ENCODE assay signal across 1 cellular context in the genomic region with DNA sequence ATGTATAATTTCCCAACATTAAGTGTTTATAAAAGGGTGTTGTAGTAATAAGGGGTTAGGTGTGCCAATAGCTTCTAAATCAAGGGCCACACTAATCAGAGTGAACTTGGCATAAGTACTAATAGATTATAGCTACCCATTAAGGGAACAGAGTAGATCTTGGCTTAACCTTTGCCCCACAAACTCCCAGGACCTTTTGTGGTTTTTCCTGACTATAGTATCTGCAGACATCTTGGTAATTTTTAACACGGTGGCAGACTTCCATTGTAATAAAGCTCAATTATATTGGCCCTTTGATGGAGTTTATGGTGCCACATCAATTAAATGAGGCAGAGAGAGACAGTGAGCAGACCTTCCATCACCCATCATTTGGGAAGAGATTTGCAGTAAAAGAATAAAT.
TF ChIP-seq lines count a peak whose summit lies in the region.

No MANE protein-coding gene starts in this region.

TF ChIP-seq in HepG2, 621 proteins besides CTCF, POLR2A, EP300 and RAD21:
- no peak for TF ChIP-seq CEBPZ (IDR thresholded peaks at IDR 0.05; ENCODE audit: low read length)
- no peak for TF ChIP-seq YEATS4 (CRISPR knock-in tag; IDR thresholded peaks at IDR 0.05; ENCODE audit: borderline replicate concordance)
- TF ChIP-seq ARNTL (CRISPR knock-in tag; IDR thresholded peaks at IDR 0.05): no peak
- no peak for TF ChIP-seq ZNF777 (CRISPR knock-in tag; IDR thresholded peaks at IDR 0.05)
- TF ChIP-seq ZSCAN5A (CRISPR knock-in tag; IDR thresholded peaks at IDR 0.05; ENCODE audit: borderline replicate concordance): no peak
- no peak for TF ChIP-seq ZSCAN20 (CRISPR knock-in tag; IDR thresholded peaks at IDR 0.05; ENCODE audit: borderline replicate concordance)
- no peak for TF ChIP-seq FOXJ3 (CRISPR knock-in tag; IDR thresholded peaks at IDR 0.05; ENCODE audit: borderline replicate concordance)
- TF ChIP-seq ZNF547 (CRISPR knock-in tag; IDR thresholded peaks at IDR 0.05): no peak
- TF ChIP-seq KAT8 (CRISPR knock-in tag; IDR thresholded peaks at IDR 0.05): no peak
- no peak for TF ChIP-seq MEIS1 (CRISPR knock-in tag; IDR thresholded peaks at IDR 0.05; ENCODE audit: borderline replicate concordance)
- no peak for TF ChIP-seq SNAPC2 (CRISPR knock-in tag; IDR thresholded peaks at IDR 0.05)
- no peak for TF ChIP-seq CHD2 (IDR thresholded peaks at IDR 0.05; ENCODE audit: low read depth, low read length)
- no peak for TF ChIP-seq MAFF (IDR thresholded peaks at IDR 0.05; ENCODE audit: low read depth, low read length)
- no peak for TF ChIP-seq NFE2 (CRISPR knock-in tag; IDR thresholded peaks at IDR 0.05)
- TF ChIP-seq ZNF607 (CRISPR knock-in tag; IDR thresholded peaks at IDR 0.05; ENCODE audit: borderline replicate concordance): no peak
- TF ChIP-seq HNRNPK (IDR thresholded peaks at IDR 0.05; ENCODE audit: low read depth, low read length, poor library complexity, severe bottlenecking): no peak
- TF ChIP-seq SRSF9 (IDR thresholded peaks at IDR 0.05; ENCODE audit: borderline replicate concordance, insufficient read depth, low read depth, low read length, poor library complexity, severe bottlenecking): no peak
- no peak for TF ChIP-seq TSC22D2 (CRISPR knock-in tag; IDR thresholded peaks at IDR 0.05; ENCODE audit: borderline replicate concordance)
- TF ChIP-seq HNRNPH1 (optimal IDR thresholded peaks at IDR 0.05; ENCODE audit: low read depth, low read length): no peak
- TF ChIP-seq MATR3 (CRISPR knock-in tag; IDR thresholded peaks at IDR 0.05): no peak
